In the genomic region with DNA sequence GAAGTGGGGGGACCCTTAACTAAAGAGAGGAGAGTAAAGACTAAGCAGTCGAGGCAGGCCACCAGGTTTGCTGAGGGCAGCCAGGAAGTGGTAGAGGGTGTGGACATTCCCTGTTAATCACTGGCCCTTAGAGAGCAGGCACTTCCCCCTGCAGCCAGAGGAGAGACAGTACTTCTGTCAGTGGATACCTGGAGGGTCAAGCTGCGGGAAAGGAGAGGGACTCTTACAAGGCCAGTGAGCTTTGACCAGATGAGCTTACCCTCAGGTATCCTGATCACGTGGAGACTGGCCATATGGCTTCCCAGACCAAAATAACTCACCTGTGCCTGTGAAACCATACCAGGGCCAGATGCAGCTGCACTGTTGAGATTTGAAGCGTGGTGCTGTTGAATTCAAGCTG, we compare ENCODE assay signal across 2 cellular contexts.
TF ChIP-seq lines count a peak whose summit lies in the region.

No MANE protein-coding gene starts in this region.

TF ChIP-seq in SK-N-SH treated with all-trans-retinoic acid at 6 μM for 48 hours, 23 proteins besides CTCF, POLR2A, EP300 and RAD21 (continued from another document):
- TF ChIP-seq GLIS3 (CRISPR knock-in tag; IDR thresholded peaks at IDR 0.05) (no peak), PPARA (CRISPR knock-in tag; IDR thresholded peaks at IDR 0.05; ENCODE audit: borderline replicate concordance) (no peak), TCF4 (CRISPR knock-in tag; IDR thresholded peaks at IDR 0.05; ENCODE audit: borderline replicate concordance) (no peak), BACH2 (CRISPR knock-in tag; IDR thresholded peaks at IDR 0.05; ENCODE audit: borderline replicate concordance) (no peak), ZFP3 (CRISPR knock-in tag; IDR thresholded peaks at IDR 0.05) (no peak), ZNF70 (CRISPR knock-in tag; IDR thresholded peaks at IDR 0.05) (no peak), TOX (CRISPR knock-in tag; IDR thresholded peaks at IDR 0.05; ENCODE audit: borderline replicate concordance) (no peak), ZNF8 (CRISPR knock-in tag; IDR thresholded peaks at IDR 0.05) (no peak), ZNF565 (CRISPR knock-in tag; conservative IDR thresholded peaks at IDR 0.05; ENCODE audit: low read depth) (no peak), RARB (CRISPR knock-in tag; IDR thresholded peaks at IDR 0.05) (no peak)
- TF ChIP-seq, protein P1, sequence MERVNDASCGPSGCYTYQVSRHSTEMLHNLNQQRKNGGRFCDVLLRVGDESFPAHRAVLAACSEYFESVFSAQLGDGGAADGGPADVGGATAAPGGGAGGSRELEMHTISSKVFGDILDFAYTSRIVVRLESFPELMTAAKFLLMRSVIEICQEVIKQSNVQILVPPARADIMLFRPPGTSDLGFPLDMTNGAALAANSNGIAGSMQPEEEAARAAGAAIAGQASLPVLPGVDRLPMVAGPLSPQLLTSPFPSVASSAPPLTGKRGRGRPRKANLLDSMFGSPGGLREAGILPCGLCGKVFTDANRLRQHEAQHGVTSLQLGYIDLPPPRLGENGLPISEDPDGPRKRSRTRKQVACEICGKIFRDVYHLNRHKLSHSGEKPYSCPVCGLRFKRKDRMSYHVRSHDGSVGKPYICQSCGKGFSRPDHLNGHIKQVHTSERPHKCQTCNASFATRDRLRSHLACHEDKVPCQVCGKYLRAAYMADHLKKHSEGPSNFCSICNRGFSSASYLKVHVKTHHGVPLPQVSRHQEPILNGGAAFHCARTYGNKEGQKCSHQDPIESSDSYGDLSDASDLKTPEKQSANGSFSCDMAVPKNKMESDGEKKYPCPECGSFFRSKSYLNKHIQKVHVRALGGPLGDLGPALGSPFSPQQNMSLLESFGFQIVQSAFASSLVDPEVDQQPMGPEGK (CRISPR knock-in tag; IDR thresholded peaks at IDR 0.05; ENCODE audit: borderline replicate concordance) = no peak
- TF ChIP-seq, protein P2, sequence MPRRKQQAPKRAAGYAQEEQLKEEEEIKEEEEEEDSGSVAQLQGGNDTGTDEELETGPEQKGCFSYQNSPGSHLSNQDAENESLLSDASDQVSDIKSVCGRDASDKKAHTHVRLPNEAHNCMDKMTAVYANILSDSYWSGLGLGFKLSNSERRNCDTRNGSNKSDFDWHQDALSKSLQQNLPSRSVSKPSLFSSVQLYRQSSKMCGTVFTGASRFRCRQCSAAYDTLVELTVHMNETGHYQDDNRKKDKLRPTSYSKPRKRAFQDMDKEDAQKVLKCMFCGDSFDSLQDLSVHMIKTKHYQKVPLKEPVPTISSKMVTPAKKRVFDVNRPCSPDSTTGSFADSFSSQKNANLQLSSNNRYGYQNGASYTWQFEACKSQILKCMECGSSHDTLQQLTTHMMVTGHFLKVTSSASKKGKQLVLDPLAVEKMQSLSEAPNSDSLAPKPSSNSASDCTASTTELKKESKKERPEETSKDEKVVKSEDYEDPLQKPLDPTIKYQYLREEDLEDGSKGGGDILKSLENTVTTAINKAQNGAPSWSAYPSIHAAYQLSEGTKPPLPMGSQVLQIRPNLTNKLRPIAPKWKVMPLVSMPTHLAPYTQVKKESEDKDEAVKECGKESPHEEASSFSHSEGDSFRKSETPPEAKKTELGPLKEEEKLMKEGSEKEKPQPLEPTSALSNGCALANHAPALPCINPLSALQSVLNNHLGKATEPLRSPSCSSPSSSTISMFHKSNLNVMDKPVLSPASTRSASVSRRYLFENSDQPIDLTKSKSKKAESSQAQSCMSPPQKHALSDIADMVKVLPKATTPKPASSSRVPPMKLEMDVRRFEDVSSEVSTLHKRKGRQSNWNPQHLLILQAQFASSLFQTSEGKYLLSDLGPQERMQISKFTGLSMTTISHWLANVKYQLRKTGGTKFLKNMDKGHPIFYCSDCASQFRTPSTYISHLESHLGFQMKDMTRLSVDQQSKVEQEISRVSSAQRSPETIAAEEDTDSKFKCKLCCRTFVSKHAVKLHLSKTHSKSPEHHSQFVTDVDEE (CRISPR knock-in tag; IDR thresholded peaks at IDR 0.05) = no peak
- TF ChIP-seq, protein P3, sequence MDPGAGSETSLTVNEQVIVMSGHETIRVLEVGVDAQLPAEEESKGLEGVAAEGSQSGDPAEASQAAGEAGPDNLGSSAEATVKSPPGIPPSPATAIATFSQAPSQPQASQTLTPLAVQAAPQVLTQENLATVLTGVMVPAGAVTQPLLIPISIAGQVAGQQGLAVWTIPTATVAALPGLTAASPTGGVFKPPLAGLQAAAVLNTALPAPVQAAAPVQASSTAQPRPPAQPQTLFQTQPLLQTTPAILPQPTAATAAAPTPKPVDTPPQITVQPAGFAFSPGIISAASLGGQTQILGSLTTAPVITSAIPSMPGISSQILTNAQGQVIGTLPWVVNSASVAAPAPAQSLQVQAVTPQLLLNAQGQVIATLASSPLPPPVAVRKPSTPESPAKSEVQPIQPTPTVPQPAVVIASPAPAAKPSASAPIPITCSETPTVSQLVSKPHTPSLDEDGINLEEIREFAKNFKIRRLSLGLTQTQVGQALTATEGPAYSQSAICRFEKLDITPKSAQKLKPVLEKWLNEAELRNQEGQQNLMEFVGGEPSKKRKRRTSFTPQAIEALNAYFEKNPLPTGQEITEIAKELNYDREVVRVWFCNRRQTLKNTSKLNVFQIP (CRISPR knock-in tag; IDR thresholded peaks at IDR 0.05; ENCODE audit: borderline replicate concordance, low read depth) = no peak
- TF ChIP-seq, protein P4, sequence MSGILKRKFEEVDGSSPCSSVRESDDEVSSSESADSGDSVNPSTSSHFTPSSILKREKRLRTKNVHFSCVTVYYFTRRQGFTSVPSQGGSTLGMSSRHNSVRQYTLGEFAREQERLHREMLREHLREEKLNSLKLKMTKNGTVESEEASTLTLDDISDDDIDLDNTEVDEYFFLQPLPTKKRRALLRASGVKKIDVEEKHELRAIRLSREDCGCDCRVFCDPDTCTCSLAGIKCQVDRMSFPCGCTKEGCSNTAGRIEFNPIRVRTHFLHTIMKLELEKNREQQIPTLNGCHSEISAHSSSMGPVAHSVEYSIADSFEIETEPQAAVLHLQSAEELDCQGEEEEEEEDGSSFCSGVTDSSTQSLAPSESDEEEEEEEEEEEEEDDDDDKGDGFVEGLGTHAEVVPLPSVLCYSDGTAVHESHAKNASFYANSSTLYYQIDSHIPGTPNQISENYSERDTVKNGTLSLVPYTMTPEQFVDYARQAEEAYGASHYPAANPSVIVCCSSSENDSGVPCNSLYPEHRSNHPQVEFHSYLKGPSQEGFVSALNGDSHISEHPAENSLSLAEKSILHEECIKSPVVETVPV (CRISPR knock-in tag; IDR thresholded peaks at IDR 0.05) = no peak

TF ChIP-seq in SK-N-SH, 30 proteins besides CTCF, POLR2A, EP300 and RAD21 (continued from another document):
- TF ChIP-seq, protein P5, sequence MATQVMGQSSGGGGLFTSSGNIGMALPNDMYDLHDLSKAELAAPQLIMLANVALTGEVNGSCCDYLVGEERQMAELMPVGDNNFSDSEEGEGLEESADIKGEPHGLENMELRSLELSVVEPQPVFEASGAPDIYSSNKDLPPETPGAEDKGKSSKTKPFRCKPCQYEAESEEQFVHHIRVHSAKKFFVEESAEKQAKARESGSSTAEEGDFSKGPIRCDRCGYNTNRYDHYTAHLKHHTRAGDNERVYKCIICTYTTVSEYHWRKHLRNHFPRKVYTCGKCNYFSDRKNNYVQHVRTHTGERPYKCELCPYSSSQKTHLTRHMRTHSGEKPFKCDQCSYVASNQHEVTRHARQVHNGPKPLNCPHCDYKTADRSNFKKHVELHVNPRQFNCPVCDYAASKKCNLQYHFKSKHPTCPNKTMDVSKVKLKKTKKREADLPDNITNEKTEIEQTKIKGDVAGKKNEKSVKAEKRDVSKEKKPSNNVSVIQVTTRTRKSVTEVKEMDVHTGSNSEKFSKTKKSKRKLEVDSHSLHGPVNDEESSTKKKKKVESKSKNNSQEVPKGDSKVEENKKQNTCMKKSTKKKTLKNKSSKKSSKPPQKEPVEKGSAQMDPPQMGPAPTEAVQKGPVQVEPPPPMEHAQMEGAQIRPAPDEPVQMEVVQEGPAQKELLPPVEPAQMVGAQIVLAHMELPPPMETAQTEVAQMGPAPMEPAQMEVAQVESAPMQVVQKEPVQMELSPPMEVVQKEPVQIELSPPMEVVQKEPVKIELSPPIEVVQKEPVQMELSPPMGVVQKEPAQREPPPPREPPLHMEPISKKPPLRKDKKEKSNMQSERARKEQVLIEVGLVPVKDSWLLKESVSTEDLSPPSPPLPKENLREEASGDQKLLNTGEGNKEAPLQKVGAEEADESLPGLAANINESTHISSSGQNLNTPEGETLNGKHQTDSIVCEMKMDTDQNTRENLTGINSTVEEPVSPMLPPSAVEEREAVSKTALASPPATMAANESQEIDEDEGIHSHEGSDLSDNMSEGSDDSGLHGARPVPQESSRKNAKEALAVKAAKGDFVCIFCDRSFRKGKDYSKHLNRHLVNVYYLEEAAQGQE (IDR thresholded peaks at IDR 0.05; ENCODE audit: low read depth, low read length) = no peak
- no peak for TF ChIP-seq SMC3 (IDR thresholded peaks at IDR 0.05; ENCODE audit: low read depth, low read length)
- TF ChIP-seq, protein P6, sequence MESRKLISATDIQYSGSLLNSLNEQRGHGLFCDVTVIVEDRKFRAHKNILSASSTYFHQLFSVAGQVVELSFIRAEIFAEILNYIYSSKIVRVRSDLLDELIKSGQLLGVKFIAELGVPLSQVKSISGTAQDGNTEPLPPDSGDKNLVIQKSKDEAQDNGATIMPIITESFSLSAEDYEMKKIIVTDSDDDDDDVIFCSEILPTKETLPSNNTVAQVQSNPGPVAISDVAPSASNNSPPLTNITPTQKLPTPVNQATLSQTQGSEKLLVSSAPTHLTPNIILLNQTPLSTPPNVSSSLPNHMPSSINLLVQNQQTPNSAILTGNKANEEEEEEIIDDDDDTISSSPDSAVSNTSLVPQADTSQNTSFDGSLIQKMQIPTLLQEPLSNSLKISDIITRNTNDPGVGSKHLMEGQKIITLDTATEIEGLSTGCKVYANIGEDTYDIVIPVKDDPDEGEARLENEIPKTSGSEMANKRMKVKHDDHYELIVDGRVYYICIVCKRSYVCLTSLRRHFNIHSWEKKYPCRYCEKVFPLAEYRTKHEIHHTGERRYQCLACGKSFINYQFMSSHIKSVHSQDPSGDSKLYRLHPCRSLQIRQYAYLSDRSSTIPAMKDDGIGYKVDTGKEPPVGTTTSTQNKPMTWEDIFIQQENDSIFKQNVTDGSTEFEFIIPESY (IDR thresholded peaks at IDR 0.05; ENCODE audit: borderline replicate concordance, low read depth) = no peak
- TF ChIP-seq, protein P7, sequence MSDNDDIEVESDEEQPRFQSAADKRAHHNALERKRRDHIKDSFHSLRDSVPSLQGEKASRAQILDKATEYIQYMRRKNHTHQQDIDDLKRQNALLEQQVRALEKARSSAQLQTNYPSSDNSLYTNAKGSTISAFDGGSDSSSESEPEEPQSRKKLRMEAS (IDR thresholded peaks at IDR 0.05; ENCODE audit: low read depth) = no peak
- TF ChIP-seq GATA2 (CRISPR knock-in tag; IDR thresholded peaks at IDR 0.05) = no peak
- TF ChIP-seq, protein P8, sequence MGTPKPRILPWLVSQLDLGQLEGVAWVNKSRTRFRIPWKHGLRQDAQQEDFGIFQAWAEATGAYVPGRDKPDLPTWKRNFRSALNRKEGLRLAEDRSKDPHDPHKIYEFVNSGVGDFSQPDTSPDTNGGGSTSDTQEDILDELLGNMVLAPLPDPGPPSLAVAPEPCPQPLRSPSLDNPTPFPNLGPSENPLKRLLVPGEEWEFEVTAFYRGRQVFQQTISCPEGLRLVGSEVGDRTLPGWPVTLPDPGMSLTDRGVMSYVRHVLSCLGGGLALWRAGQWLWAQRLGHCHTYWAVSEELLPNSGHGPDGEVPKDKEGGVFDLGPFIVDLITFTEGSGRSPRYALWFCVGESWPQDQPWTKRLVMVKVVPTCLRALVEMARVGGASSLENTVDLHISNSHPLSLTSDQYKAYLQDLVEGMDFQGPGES (IDR thresholded peaks at IDR 0.05; ENCODE audit: low read depth, low read length) = no peak
- TF ChIP-seq MXI1 (IDR thresholded peaks at IDR 0.05; ENCODE audit: low read depth, low read length) = no peak
- no peak for TF ChIP-seq FOSL2 (IDR thresholded peaks at IDR 0.05; ENCODE audit: borderline replicate concordance, low read depth)
- TF ChIP-seq TEAD4 (IDR thresholded peaks at IDR 0.05; ENCODE audit: borderline replicate concordance, insufficient read depth) = no peak
- TF ChIP-seq JUND (IDR thresholded peaks at IDR 0.05) = no peak
- TF ChIP-seq POLR2AphosphoS5 (IDR thresholded peaks at IDR 0.05; ENCODE audit: low read depth, low read length) = no peak
- TF ChIP-seq, protein P9, sequence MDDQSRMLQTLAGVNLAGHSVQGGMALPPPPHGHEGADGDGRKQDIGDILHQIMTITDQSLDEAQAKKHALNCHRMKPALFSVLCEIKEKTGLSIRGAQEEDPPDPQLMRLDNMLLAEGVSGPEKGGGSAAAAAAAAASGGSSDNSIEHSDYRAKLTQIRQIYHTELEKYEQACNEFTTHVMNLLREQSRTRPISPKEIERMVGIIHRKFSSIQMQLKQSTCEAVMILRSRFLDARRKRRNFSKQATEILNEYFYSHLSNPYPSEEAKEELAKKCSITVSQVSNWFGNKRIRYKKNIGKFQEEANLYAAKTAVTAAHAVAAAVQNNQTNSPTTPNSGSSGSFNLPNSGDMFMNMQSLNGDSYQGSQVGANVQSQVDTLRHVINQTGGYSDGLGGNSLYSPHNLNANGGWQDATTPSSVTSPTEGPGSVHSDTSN (IDR thresholded peaks at IDR 0.05) = no peak
- TF ChIP-seq YY1 (IDR thresholded peaks at IDR 0.05; ENCODE audit: low read depth) = no peak
- no peak for TF ChIP-seq RXRA (IDR thresholded peaks at IDR 0.05; ENCODE audit: borderline replicate concordance, low read depth)
- TF ChIP-seq, protein P10, sequence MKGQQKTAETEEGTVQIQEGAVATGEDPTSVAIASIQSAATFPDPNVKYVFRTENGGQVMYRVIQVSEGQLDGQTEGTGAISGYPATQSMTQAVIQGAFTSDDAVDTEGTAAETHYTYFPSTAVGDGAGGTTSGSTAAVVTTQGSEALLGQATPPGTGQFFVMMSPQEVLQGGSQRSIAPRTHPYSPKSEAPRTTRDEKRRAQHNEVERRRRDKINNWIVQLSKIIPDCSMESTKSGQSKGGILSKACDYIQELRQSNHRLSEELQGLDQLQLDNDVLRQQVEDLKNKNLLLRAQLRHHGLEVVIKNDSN (IDR thresholded peaks at IDR 0.05; ENCODE audit: borderline replicate concordance, low read depth) = no peak
